7 cellular contexts compared by ENCODE assay signal in genomic region chrX:48003367-48003757, GRCh38. TPM values are rescaled to one million over a fixed set of nuclear protein-coding genes. Genes with fewer than 3 reads are reported as not detected.
DNase-seq lines count a peak whose midpoint lies in the region; ATAC-seq lines count a peak whose summit lies in the region.

No MANE protein-coding gene starts in this region.

- H3K36me3 ChIP-seq in HUES48 (ENCODE audit: control insufficient read depth, insufficient read depth, low read length), result peaks cover 5% of the 10 kb centered on the region

- peak overlapping the region; percentile 44 for H3K27ac ChIP-seq in HUES48 (ENCODE audit: low read depth, low read length)
- peak overlapping the region; percentile 70 for H3K27ac ChIP-seq in angular gyrus (ENCODE audit: low read depth, low read length)

- peaks cover 21 to 38% of the 10 kb centered on the region in 2 donors for H3K4me1 Mint-ChIP-seq in immature natural killer cell
- H3K4me1 Mint-ChIP-seq in stimulated activated naive CD8-positive, alpha-beta T cell treated with anti-CD3 and anti-CD28 coated beads, Interleukin-15, Interleukin-2, amounts not matched to agents 100 ng/mL and 50 ng/mL, for 24 hours (ENCODE audit: low read depth), result peaks cover 27% of the 10 kb centered on the region

- H3K27ac Mint-ChIP-seq in immature natural killer cell, result peak overlapping the region; percentile 93 to 99 (median 96)
- peak overlapping the region; percentile 99 for H3K27ac Mint-ChIP-seq in stimulated activated naive CD8-positive, alpha-beta T cell treated with anti-CD3 and anti-CD28 coated beads, Interleukin-15, Interleukin-2, amounts not matched to agents 100 ng/mL and 50 ng/mL, for 24 hours

- DNase-seq in immature natural killer cell (peak in 2 of 3 donors; percentile 14 to 22), GDM1 (lab: John Stamatoyannopoulos, UW) (no peak)

- no peaks in the 10 kb centered on the region for H3K36me3 Mint-ChIP-seq in immature natural killer cell
- H3K36me3 Mint-ChIP-seq in stimulated activated naive CD8-positive, alpha-beta T cell treated with anti-CD3 and anti-CD28 coated beads, Interleukin-15, Interleukin-2, amounts not matched to agents 100 ng/mL and 50 ng/mL, for 24 hours (ENCODE audit: low read depth), result peaks cover 14% of the 10 kb centered on the region

- peak overlapping the region; percentile 88 for H3K4me3 ChIP-seq in HUES48 (ENCODE audit: low read depth, low read length)

- H3K9ac ChIP-seq in HUES48 (ENCODE audit: low read depth, low read length), result peak overlapping the region; percentile 72

- peaks cover 11% of the 10 kb centered on the region for H3K9me3 ChIP-seq in HUES48 (ENCODE audit: control insufficient read depth, insufficient read depth, low read length)

- H3K4me1 ChIP-seq in HUES48 (ENCODE audit: control insufficient read depth, insufficient read depth, low read length), result no peaks in the 10 kb centered on the region

- no peaks in the 10 kb centered on the region for H3K9me3 Mint-ChIP-seq in immature natural killer cell
- H3K9me3 Mint-ChIP-seq in stimulated activated naive CD8-positive, alpha-beta T cell treated with anti-CD3 and anti-CD28 coated beads, Interleukin-15, Interleukin-2, amounts not matched to agents 100 ng/mL and 50 ng/mL, for 24 hours, result no peaks in the 10 kb centered on the region

- H3K4me3 Mint-ChIP-seq in immature natural killer cell, result peak overlapping the region; percentile 91 to 95 (median 94)
- peak overlapping the region; percentile 91 for H3K4me3 Mint-ChIP-seq in stimulated activated naive CD8-positive, alpha-beta T cell treated with anti-CD3 and anti-CD28 coated beads, Interleukin-15, Interleukin-2, amounts not matched to agents 100 ng/mL and 50 ng/mL, for 24 hours

- no peaks in the 10 kb centered on the region for H3K27me3 ChIP-seq in HUES48 (ENCODE audit: control insufficient read depth, insufficient read depth, low read length)

- peaks cover 3 to 6% (median 4%) of the 10 kb centered on the region in 3 donors for H3K27me3 Mint-ChIP-seq in immature natural killer cell (ENCODE audit: low read depth in 3 of 3)
- no peaks in the 10 kb centered on the region for H3K27me3 Mint-ChIP-seq in stimulated activated naive CD8-positive, alpha-beta T cell treated with anti-CD3 and anti-CD28 coated beads, Interleukin-15, Interleukin-2, amounts not matched to agents 100 ng/mL and 50 ng/mL, for 24 hours

- ATAC-seq in GM18907 (IDR thresholded peaks at IDR 0.05; ENCODE audit: unreplicated experiment) (peak; percentile 24), GM21367 (IDR thresholded peaks at IDR 0.05; ENCODE audit: unreplicated experiment) (no peak)

RNA-seq across cellular contexts. Expression of gene ZNF182, which starts 0.4 kb away (rescaled TPM):
- polyA plus RNA-seq in immature natural killer cell, result 1 to 10 TPM in 2 of 3 donors, not detected in 1; 1.9 to 5.3 TPM

RNA-seq across cellular contexts. Expression of gene SPACA5, which starts 3.4 kb away (rescaled TPM):
- polyA plus RNA-seq in immature natural killer cell, result not detected
